9 cellular contexts compared by ENCODE assay signal in the genomic region with DNA sequence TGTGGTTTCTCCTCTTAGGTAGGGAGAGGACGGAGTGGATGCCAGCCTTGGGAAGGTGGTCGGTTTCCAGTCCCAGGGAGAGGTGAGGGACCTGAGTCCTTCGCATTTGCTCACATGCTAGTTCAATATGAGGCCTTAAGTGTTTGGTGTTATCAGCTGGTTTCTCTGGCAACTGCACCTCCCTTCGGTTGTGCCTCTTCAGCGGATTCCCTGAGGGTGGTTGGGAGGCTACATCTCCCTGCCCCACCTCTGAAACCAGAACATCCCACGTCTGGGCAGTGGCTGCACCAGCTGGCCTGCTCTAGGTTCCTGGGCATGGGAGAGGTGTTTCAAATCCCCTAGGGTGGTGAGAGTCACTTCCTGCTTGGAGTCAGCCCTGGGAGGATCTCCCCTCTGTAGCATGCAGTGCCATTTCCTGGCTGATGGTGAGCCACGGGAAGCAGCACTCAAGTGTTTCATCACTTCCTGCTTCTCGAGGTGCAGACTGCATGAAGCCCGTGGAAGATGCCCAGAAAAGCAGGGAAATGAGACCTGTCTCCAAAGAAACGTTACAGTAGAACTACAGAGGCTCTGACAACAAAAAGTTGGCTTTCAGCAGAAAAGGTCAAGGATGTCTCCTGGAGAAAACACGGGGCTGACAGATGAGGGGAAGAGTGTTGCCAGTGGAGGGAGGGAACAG. TPM values are rescaled to one million over a fixed set of nuclear protein-coding genes. Genes with fewer than 3 reads are reported as not detected.
DNase-seq lines count a peak whose midpoint lies in the region; ATAC-seq and TF ChIP-seq lines count a peak whose summit lies in the region.
"Had no signal": no experiment of that assay in that cellular context is flagged by ENCODE, and none has a peak within 500 bp of the region (broad histone marks: within the 10 kb centered on the region; RNA-seq: fewer than 3 reads in every experiment).

No MANE protein-coding gene starts in this region.

- H3K36me3 ChIP-seq in fibroblast of lung (ENCODE audit: control insufficient read depth, insufficient read depth, low read length): no peaks in the 10 kb centered on the region
- H3K36me3 ChIP-seq: cardiac muscle cell had no signal

- H3K4me3 ChIP-seq in Jurkat, Clone E6-1 (ENCODE audit: low read length): no peak overlapping the region
- no peak overlapping the region for H3K4me3 ChIP-seq in fibroblast of lung (replicated peaks in 1 of 4; ENCODE audit: control extremely low read depth in 1 of 4, insufficient read depth in 1 of 4, low read depth in 3 of 4, low read length in 4 of 4)
- H3K4me3 ChIP-seq: cardiac muscle cell had no signal

- no peak overlapping the region for H3K9ac ChIP-seq in fibroblast of lung (ENCODE audit: insufficient read depth, low read length)

- no peak for ATAC-seq in GM21381 (IDR thresholded peaks at IDR 0.05; ENCODE audit: unreplicated experiment)

- DNase-seq in CMK (ENCODE audit: low read depth) (peak; percentile 59), fibroblast of lung (ENCODE audit: low read depth in 2 of 2) (peak; percentile 12 to 36), NCI-H2107 treated with DMSO at 0.1 percent for 48 hours (lab: John Stamatoyannopoulos, UW; ENCODE audit: unreplicated experiment) (no peak), OCI-M2 (lab: John Stamatoyannopoulos, UW; ENCODE audit: unreplicated experiment) (no peak)
- peak; percentile 78 for DNase-seq in Jurkat, Clone E6-1 (ENCODE audit: low read depth, low spot score)
- DNase-seq in activated CD4-positive, alpha-beta T cell treated with anti-CD3 and anti-CD28 coated beads, Interleukin-2, amount 10 ng/mL, durations not matched to agents 7 days and 5 days: peak; percentile 67
- peak in 2 of 3 donors; percentile 16 to 32 for DNase-seq in stimulated activated CD4-positive, alpha-beta T cell treated with anti-CD3 and anti-CD28 coated beads, Interleukin-12 subunit alpha, Interleukin-12 subunit beta, amount 100 ng/mL, for 48 hours (ENCODE audit: low read depth in 2 of 3, low spot score in 1 of 3)

- no peak overlapping the region for H3K27ac ChIP-seq in fibroblast of lung (ENCODE audit: insufficient read depth, low read length)
- H3K27ac ChIP-seq: cardiac muscle cell had no signal

- peaks cover 9% of the 10 kb centered on the region for H3K9me3 Mint-ChIP-seq in activated CD4-positive, alpha-beta T cell treated with anti-CD3 and anti-CD28 coated beads, Interleukin-2, amount 10 ng/mL, durations not matched to agents 7 days and 5 days

- H3K4me2 ChIP-seq in fibroblast of lung (ENCODE audit: extremely low read depth, insufficient read depth, low read length): no peak overlapping the region

- POLR2A ChIA-PET in activated CD4-positive, alpha-beta T cell treated with anti-CD3 and anti-CD28 coated beads, Interleukin-2, amount 10 ng/mL, durations not matched to agents 7 days and 5 days (lab: Charles Lee): no interaction called here

- peak overlapping the region; percentile 79 for H2AFZ ChIP-seq in fibroblast of lung (ENCODE audit: low read length)

- H3K27me3 Mint-ChIP-seq in activated CD4-positive, alpha-beta T cell treated with anti-CD3 and anti-CD28 coated beads, Interleukin-2, amount 10 ng/mL, durations not matched to agents 7 days and 5 days: peaks cover 2% of the 10 kb centered on the region

- H3K4me1 Mint-ChIP-seq in activated CD4-positive, alpha-beta T cell treated with anti-CD3 and anti-CD28 coated beads, Interleukin-2, amount 10 ng/mL, durations not matched to agents 7 days and 5 days: peaks cover 35% of the 10 kb centered on the region

- no peaks in the 10 kb centered on the region for H3K4me1 ChIP-seq in fibroblast of lung (ENCODE audit: control insufficient read depth, extremely low read depth, insufficient read depth, low read length)

- no peak overlapping the region for H3K4me3 Mint-ChIP-seq in activated CD4-positive, alpha-beta T cell treated with anti-CD3 and anti-CD28 coated beads, Interleukin-2, amount 10 ng/mL, durations not matched to agents 7 days and 5 days

- H3K9me3 ChIP-seq in fibroblast of lung (ENCODE audit: control insufficient read depth, insufficient read depth, low read depth, low read length): no peaks in the 10 kb centered on the region

- H3K79me2 ChIP-seq in fibroblast of lung (ENCODE audit: control insufficient read depth, insufficient read depth, low read length): no peaks in the 10 kb centered on the region

- H3K27me3 ChIP-seq in fibroblast of lung (ENCODE audit: control insufficient read depth, insufficient read depth, low read length): peaks cover 7% of the 10 kb centered on the region
- H3K27me3 ChIP-seq: cardiac muscle cell had no signal

- H3K27ac Mint-ChIP-seq in activated CD4-positive, alpha-beta T cell treated with anti-CD3 and anti-CD28 coated beads, Interleukin-2, amount 10 ng/mL, durations not matched to agents 7 days and 5 days: peak overlapping the region; percentile 99

- no peak for TF ChIP-seq CTCF in fibroblast of lung (conservative IDR thresholded peaks at IDR 0.05 in 1 of 2, IDR thresholded peaks at IDR 0.05 in 1 of 2; ENCODE audit: low read depth in 1 of 2, low read length in 2 of 2)

- CTCF ChIA-PET in activated CD4-positive, alpha-beta T cell treated with anti-CD3 and anti-CD28 coated beads, Interleukin-2, amount 10 ng/mL, durations not matched to agents 7 days and 5 days (lab: Charles Lee): interaction anchor here (2.7 kb wide), 1 partner anchor 10 kb away, joined by 9 read pairs; a partner anchor contains a TSS

- H3K36me3 Mint-ChIP-seq in activated CD4-positive, alpha-beta T cell treated with anti-CD3 and anti-CD28 coated beads, Interleukin-2, amount 10 ng/mL, durations not matched to agents 7 days and 5 days (ENCODE audit: low read depth): peaks cover 7% of the 10 kb centered on the region

- no peaks in the 10 kb centered on the region for H4K20me1 ChIP-seq in fibroblast of lung (ENCODE audit: control insufficient read depth, extremely low read depth, insufficient read depth, low read length)

RNA-seq across cellular contexts. Expression of a gene that starts 4.5 kb away (rescaled TPM):
- polyA plus RNA-seq in Jurkat, Clone E6-1 (2012; ENCODE audit: insufficient read depth, insufficient read length): not detected
- total RNA-seq in activated CD4-positive, alpha-beta T cell treated with anti-CD3 and anti-CD28 coated beads, Interleukin-2, amount 10 ng/mL, durations not matched to agents 7 days and 5 days: not detected
- not detected in 2 replicates for total RNA-seq in fibroblast of lung
- polyA plus RNA-seq in fibroblast of lung: 0.03 TPM in 1 of 2 replicates, not detected in the other
- not detected in 2 replicates for polyA plus RNA-seq in fibroblast of lung (2012)
- not detected in 2 replicates for polyA minus RNA-seq in fibroblast of lung (ENCODE audit: low replicate concordance)

RNA-seq across cellular contexts. Expression of a gene that starts 11.1 kb away (rescaled TPM):
- not detected for polyA plus RNA-seq in Jurkat, Clone E6-1 (2012; ENCODE audit: insufficient read depth, insufficient read length)
- not detected for total RNA-seq in activated CD4-positive, alpha-beta T cell treated with anti-CD3 and anti-CD28 coated beads, Interleukin-2, amount 10 ng/mL, durations not matched to agents 7 days and 5 days
- not detected in 2 replicates for total RNA-seq in fibroblast of lung
- not detected in 2 replicates for polyA plus RNA-seq in fibroblast of lung
- not detected in 2 replicates for polyA plus RNA-seq in fibroblast of lung (2012)
- polyA minus RNA-seq in fibroblast of lung (ENCODE audit: low replicate concordance): not detected in 2 replicates
- polyA plus RNA-seq: cardiac muscle cell had no signal

RNA-seq across cellular contexts. Expression of a gene that starts 26.5 kb away (rescaled TPM):
- not detected for polyA plus RNA-seq in Jurkat, Clone E6-1 (2012; ENCODE audit: insufficient read depth, insufficient read length)
- total RNA-seq in activated CD4-positive, alpha-beta T cell treated with anti-CD3 and anti-CD28 coated beads, Interleukin-2, amount 10 ng/mL, durations not matched to agents 7 days and 5 days: not detected
- 0.26 TPM in 1 of 2 replicates, not detected in the other for total RNA-seq in fibroblast of lung
- 0.01 and 0.02 TPM in 2 replicates for polyA plus RNA-seq in fibroblast of lung
- polyA plus RNA-seq in fibroblast of lung (2012): 0.08 and 0.25 TPM in 2 replicates
- polyA minus RNA-seq in fibroblast of lung (ENCODE audit: low replicate concordance): 0.67 TPM in 1 of 2 replicates, not detected in the other
- polyA plus RNA-seq: cardiac muscle cell had no signal

Comparison
In these comparisons a context has a peak if more than half of its experiments do, and no peak if none do; other contexts are left out.
1. DNase-seq: peak in CMK (single experiment), Jurkat, Clone E6-1 (single experiment), activated CD4-positive, alpha-beta T cell treated with anti-CD3 and anti-CD28 coated beads, Interleukin-2, amount 10 ng/mL, durations not matched to agents 7 days and 5 days (single experiment), fibroblast of lung (2 of 2) and stimulated activated CD4-positive, alpha-beta T cell treated with anti-CD3 and anti-CD28 coated beads, Interleukin-12 subunit alpha, Interleukin-12 subunit beta, amount 100 ng/mL, for 48 hours (2 of 3); none in NCI-H2107 treated with DMSO at 0.1 percent for 48 hours (single experiment) and OCI-M2 (single experiment).